Comparison of ENCODE assay signal across 11 cellular contexts in genomic region chr2:72115361-72116080, GRCh38. TPM values are rescaled to one million over a fixed set of nuclear protein-coding genes. Genes with fewer than 3 reads are reported as not detected.
DNase-seq lines count a peak whose midpoint lies in the region; ATAC-seq and TF ChIP-seq lines count a peak whose summit lies in the region.
"Had no signal": no experiment of that assay in that cellular context is flagged by ENCODE, and none has a peak within 500 bp of the region (broad histone marks: within the 10 kb centered on the region; RNA-seq: fewer than 3 reads in every experiment).

No MANE protein-coding gene starts in this region.

- no peaks in the 10 kb centered on the region for H3K79me2 ChIP-seq in neural progenitor cell (ENCODE audit: low read depth)

- H3K36me3 ChIP-seq in neural progenitor cell: no peaks in the 10 kb centered on the region

- no peaks in the 10 kb centered on the region for H3K9me3 ChIP-seq in neural progenitor cell (ENCODE audit: low read depth)
- H3K9me3 ChIP-seq: psoas muscle had no signal

- peaks cover 8% of the 10 kb centered on the region for H3K4me1 Mint-ChIP-seq in neural crest cell
- peaks cover 6% of the 10 kb centered on the region for H3K4me1 Mint-ChIP-seq in neural progenitor cell

- peak overlapping the region; percentile 19 for H3K27ac Mint-ChIP-seq in neural crest cell (ENCODE audit: unreplicated experiment)
- no peak overlapping the region for H3K27ac Mint-ChIP-seq in neural progenitor cell
- H3K27ac Mint-ChIP-seq: dendritic cell treated with granulocyte-macrophage colony-stimulating factor and Interleukin-4, amounts not matched to agents 40 ng/mL and 50 ng/mL, for 4 days had no signal

- H3K4me3 Mint-ChIP-seq in neural crest cell (no peak overlapping the region), neural progenitor cell (no peak overlapping the region)
- H3K4me3 Mint-ChIP-seq: dendritic cell treated with granulocyte-macrophage colony-stimulating factor and Interleukin-4, amounts not matched to agents 40 ng/mL and 50 ng/mL, for 4 days had no signal

- no peaks in the 10 kb centered on the region for H3K27me3 ChIP-seq in neural progenitor cell

- H3K9me3 Mint-ChIP-seq in neural crest cell (no peaks in the 10 kb centered on the region), neural progenitor cell (peaks cover 2% of the 10 kb centered on the region)
- H3K9me3 Mint-ChIP-seq: dendritic cell treated with granulocyte-macrophage colony-stimulating factor and Interleukin-4, amounts not matched to agents 40 ng/mL and 50 ng/mL, for 4 days had no signal

- no peaks in the 10 kb centered on the region for H3K36me3 Mint-ChIP-seq in neural crest cell (ENCODE audit: low read depth)
- no peaks in the 10 kb centered on the region for H3K36me3 Mint-ChIP-seq in neural progenitor cell

- no peaks in the 10 kb centered on the region for H3K27me3 Mint-ChIP-seq in neural crest cell (ENCODE audit: low read depth)
- peaks cover 2% of the 10 kb centered on the region for H3K27me3 Mint-ChIP-seq in neural progenitor cell (ENCODE audit: insufficient read depth, low read depth)

- H2AFZ ChIP-seq in neural progenitor cell (replicated peaks): no peak overlapping the region

- H3K4me2 ChIP-seq in neural progenitor cell: no peak overlapping the region

- no peak overlapping the region for H3K4me3 ChIP-seq in neural progenitor cell
- H3K4me3 ChIP-seq: psoas muscle had no signal

- no peaks in the 10 kb centered on the region for H4K20me1 ChIP-seq in neural progenitor cell (ENCODE audit: low read depth)

- ATAC-seq in HG03439 (IDR thresholded peaks at IDR 0.05; ENCODE audit: unreplicated experiment): no peak
- no peak for ATAC-seq in HG03432 (IDR thresholded peaks at IDR 0.05; ENCODE audit: unreplicated experiment)

- no peaks in the 10 kb centered on the region for H3K4me1 ChIP-seq in neural progenitor cell
- H3K4me1 ChIP-seq: psoas muscle had no signal

- H3K9ac ChIP-seq in neural progenitor cell: no peak overlapping the region

- DNase-seq in COLO829 (ENCODE audit: low spot score) (peak; percentile 94), NCI-H460 (ENCODE audit: extremely low read depth, low read depth) (peak; percentile 85), epidermal melanocyte (ENCODE audit: insufficient read length, low spot score) (peak; percentile 74), neural crest cell (ENCODE audit: low read depth, low spot score) (peak; percentile 26), neural progenitor cell (ENCODE audit: low spot score) (no peak), NCI-H82 (lab: John Stamatoyannopoulos, UW) (no peak)

- H3F3A ChIP-seq in neural progenitor cell (ENCODE audit: low read depth): no peaks in the 10 kb centered on the region

- no peak overlapping the region for H3K27ac ChIP-seq in neural progenitor cell
- H3K27ac ChIP-seq: psoas muscle had no signal

- TF ChIP-seq CTCF in neural crest cell (conservative IDR thresholded peaks at IDR 0.05): no peak
- no peak for TF ChIP-seq CTCF in neural progenitor cell (IDR thresholded peaks at IDR 0.05)

RNA-seq across cellular contexts. Expression of gene CYP26B1, which starts 32.1 kb away (rescaled TPM):
- 0.94 and 1.0 TPM in 2 replicates for total RNA-seq in NCI-H460 (2014; rRNA removed; shearing (Covaris generic))
- polyA plus RNA-seq in NCI-H460 (2014; cell fraction: nucleus; rRNA removed): 2.0 and 5.9 TPM in 2 replicates
- 15.4 and 16.4 TPM in 2 replicates for total RNA-seq in neural crest cell
- total RNA-seq in neural progenitor cell (ENCODE audit: low replicate concordance): 0.21 and 1.2 TPM in 2 replicates
- total RNA-seq: T-helper 1 cell treated with Interleukin-12 subunit alpha and Interleukin-12 subunit beta and Interleukin-4 antibody, amounts not matched to agents 30 ng/mL and 1 ng/mL, for 36 hours had no signal

Comparison
In these comparisons a context has a peak if more than half of its experiments do, and no peak if none do; other contexts are left out.
1. DNase-seq: peak in COLO829 (single experiment), NCI-H460 (single experiment), epidermal melanocyte (single experiment) and neural crest cell (single experiment); none in neural progenitor cell (single experiment) and NCI-H82 (single experiment).